In genomic region chr21:26565105-26565504, GRCh38 we compare ENCODE assay signal across 9 cellular contexts. TPM values are rescaled to one million over a fixed set of nuclear protein-coding genes. Genes with fewer than 3 reads are reported as not detected.
"Had no signal": no experiment of that assay in that cellular context is flagged by ENCODE, and none has a peak within 500 bp of the region (broad histone marks: within the 10 kb centered on the region; RNA-seq: fewer than 3 reads in every experiment).

No MANE protein-coding gene starts in this region.

- H3K4me1 Mint-ChIP-seq: activated CD4-positive, alpha-beta T cell treated with anti-CD3 and anti-CD28 coated beads, Interleukin-2, amount 10 ng/mL, durations not matched to agents 24 days and 14 days; T-cell had no signal

- H3K4me3 Mint-ChIP-seq: activated CD4-positive, alpha-beta T cell treated with anti-CD3 and anti-CD28 coated beads, Interleukin-2, amount 10 ng/mL, durations not matched to agents 24 days and 14 days; activated T-helper 1 cell treated with anti-CD3 and anti-CD28 coated beads, Interleukin-12 subunit alpha, Interleukin-12 subunit beta, Interleukin-2, Interleukin-4 antibody, amounts not matched to agents 30 ng/mL and 10 ng/mL and 1 ng/mL, durations not matched to agents 14 hours and 24 hours and 36 hours; nephron progenitor cell; T-cell had no signal

- H3K27me3 ChIP-seq: tibial artery had no signal

- H3K36me3 ChIP-seq: tibial artery had no signal

- H3K4me3 ChIP-seq: tibial artery had no signal

- H3K36me3 Mint-ChIP-seq: T-cell had no signal

- H3K9me3 Mint-ChIP-seq: activated CD4-positive, alpha-beta T cell treated with anti-CD3 and anti-CD28 coated beads, Interleukin-2, amount 10 ng/mL, durations not matched to agents 24 days and 14 days; activated T-helper 1 cell treated with anti-CD3 and anti-CD28 coated beads, Interleukin-12 subunit alpha, Interleukin-12 subunit beta, Interleukin-2, Interleukin-4 antibody, amounts not matched to agents 30 ng/mL and 10 ng/mL and 1 ng/mL, durations not matched to agents 14 hours and 24 hours and 36 hours had no signal

- H3K27ac Mint-ChIP-seq: activated CD4-positive, alpha-beta T cell treated with anti-CD3 and anti-CD28 coated beads, Interleukin-2, amount 10 ng/mL, durations not matched to agents 24 days and 14 days; activated T-helper 1 cell treated with anti-CD3 and anti-CD28 coated beads, Interleukin-12 subunit alpha, Interleukin-12 subunit beta, Interleukin-2, Interleukin-4 antibody, amounts not matched to agents 30 ng/mL and 10 ng/mL and 1 ng/mL, durations not matched to agents 14 hours and 24 hours and 36 hours; nephron progenitor cell; T-cell had no signal

- H3K9me3 ChIP-seq: tibial artery had no signal

- H3K27ac ChIP-seq: tibial artery had no signal

- H3K4me1 ChIP-seq: tibial artery had no signal

- H3K27me3 Mint-ChIP-seq: activated CD4-positive, alpha-beta T cell treated with anti-CD3 and anti-CD28 coated beads, Interleukin-2, amount 10 ng/mL, durations not matched to agents 24 days and 14 days had no signal

- DNase-seq: activated CD4-positive, alpha-beta T cell treated with anti-CD3 and anti-CD28 coated beads, Interleukin-2, amount 10 ng/mL, durations not matched to agents 24 days and 14 days; activated naive CD4-positive, alpha-beta T cell; aorta; nephron progenitor cell; stimulated activated CD4-positive, alpha-beta T cell treated with anti-CD3 and anti-CD28 coated beads, Interleukin-4, amount 100 ng/mL, for 4 hours; T-cell; tibial artery had no signal

RNA-seq across cellular contexts. Expression of gene CYYR1, which starts 8.0 kb away (rescaled TPM):
- total RNA-seq: activated CD4-positive, alpha-beta T cell treated with anti-CD3 and anti-CD28 coated beads, Interleukin-2, amount 10 ng/mL, durations not matched to agents 24 days and 14 days; activated T-helper 1 cell treated with anti-CD3 and anti-CD28 coated beads, Interleukin-12 subunit alpha, Interleukin-12 subunit beta, Interleukin-2, Interleukin-4 antibody, amounts not matched to agents 30 ng/mL and 10 ng/mL and 1 ng/mL, durations not matched to agents 14 hours and 24 hours and 36 hours had no signal
- polyA plus RNA-seq: fibroblast of lung had no signal
